Comparison of ENCODE assay signal across 8 cellular contexts in the genomic region with DNA sequence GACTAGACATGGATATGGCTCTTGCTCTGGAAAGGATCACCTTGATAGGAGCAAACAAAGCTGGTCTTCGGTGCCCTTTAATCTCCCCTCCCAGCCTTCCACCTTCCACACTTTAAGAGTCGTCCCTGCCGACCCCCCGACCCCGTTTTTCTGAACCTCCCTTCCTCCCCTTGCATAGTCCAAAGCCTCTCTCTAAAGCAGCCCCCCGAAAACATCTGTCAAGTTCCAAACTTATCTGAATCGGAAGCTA. TPM values are rescaled to one million over a fixed set of nuclear protein-coding genes. Genes with fewer than 3 reads are reported as not detected.
DNase-seq lines count a peak whose midpoint lies in the region; ATAC-seq and TF ChIP-seq lines count a peak whose summit lies in the region.

No MANE protein-coding gene starts in this region.

- no peaks in the 10 kb centered on the region for H3K9me3 ChIP-seq in skeletal muscle satellite cell (replicated peaks; ENCODE audit: low read length)

- H3K9ac ChIP-seq in skeletal muscle satellite cell (ENCODE audit: low read depth, low read length) = peak overlapping the region; percentile 90

- intact Hi-C loops in Right ventricle myocardium superior (cut with DNase I) = no loop called here

- H3K36me3 ChIP-seq in GM23338 (ENCODE audit: insufficient read depth) = peaks cover 27% of the 10 kb centered on the region
- H3K36me3 ChIP-seq in skeletal muscle satellite cell (ENCODE audit: insufficient read depth, low read length) = peaks cover 22% of the 10 kb centered on the region

- ATAC-seq in GM23338 (peak; percentile 11), Right ventricle myocardium superior (ENCODE audit: poor library complexity) (peak; percentile 14), HG02763 (IDR thresholded peaks at IDR 0.05; ENCODE audit: unreplicated experiment) (no peak)

- no peaks in the 10 kb centered on the region for H3K9me2 ChIP-seq in GM23338 (ENCODE audit: insufficient read depth)

- H3K27ac ChIP-seq in GM23338 (ENCODE audit: low read depth) = peak overlapping the region; percentile 97

- peak overlapping the region; percentile 99 for H3K27ac Mint-ChIP-seq in GM23338
- H3K27ac Mint-ChIP-seq in T-helper 1 cell treated with Interleukin-12 subunit alpha and Interleukin-12 subunit beta and Interleukin-4 antibody, amounts not matched to agents 30 μg/mL and 1 μg/mL, for 36 hours = peak overlapping the region; percentile 98

- peaks cover 23% of the 10 kb centered on the region for H3K79me2 ChIP-seq in GM23338 (replicated peaks; ENCODE audit: insufficient read depth)

- peaks cover 23% of the 10 kb centered on the region; the same call in 1 of the 2 replicates for H3F3A ChIP-seq in GM23338 (replicated peaks; ENCODE audit: low read depth)

- H3K4me2 ChIP-seq in GM23338 = peak overlapping the region; percentile 90
- peak overlapping the region; percentile 86 for H3K4me2 ChIP-seq in skeletal muscle satellite cell (ENCODE audit: low read length)

- H3K4me1 ChIP-seq in GM23338 (ENCODE audit: insufficient read depth) (peaks cover 7% of the 10 kb centered on the region), skeletal muscle satellite cell (ENCODE audit: control insufficient read depth, insufficient read depth, low read length) (peaks cover 9% of the 10 kb centered on the region)

- peaks cover 13% of the 10 kb centered on the region; the same call in 1 of the 2 replicates for H4K20me1 ChIP-seq in GM23338 (replicated peaks; ENCODE audit: insufficient read depth)

- H3K4me1 Mint-ChIP-seq in GM23338 = peaks cover 8% of the 10 kb centered on the region; the same call in 1 of the 3 replicates
- H3K4me1 Mint-ChIP-seq in T-helper 1 cell treated with Interleukin-12 subunit alpha and Interleukin-12 subunit beta and Interleukin-4 antibody, amounts not matched to agents 30 μg/mL and 1 μg/mL, for 36 hours (ENCODE audit: low read depth) = peaks cover 24% of the 10 kb centered on the region

- H3K4me3 Mint-ChIP-seq in GM23338 = peak overlapping the region; percentile 98
- H3K4me3 Mint-ChIP-seq in T-helper 1 cell treated with Interleukin-12 subunit alpha and Interleukin-12 subunit beta and Interleukin-4 antibody, amounts not matched to agents 30 μg/mL and 1 μg/mL, for 36 hours = peak overlapping the region; percentile 99

- no peak for TF ChIP-seq CTCF in GM23338 (conservative IDR thresholded peaks at IDR 0.05; ENCODE audit: low read depth in 2 of 2)

- peaks cover 11% of the 10 kb centered on the region for H3K27me3 Mint-ChIP-seq in GM23338 (ENCODE audit: insufficient read depth, low read depth, poor library complexity)
- H3K27me3 Mint-ChIP-seq in T-helper 1 cell treated with Interleukin-12 subunit alpha and Interleukin-12 subunit beta and Interleukin-4 antibody, amounts not matched to agents 30 μg/mL and 1 μg/mL, for 36 hours (ENCODE audit: low read depth) = peaks cover 3% of the 10 kb centered on the region

- H3K27me3 ChIP-seq in GM23338 (ENCODE audit: insufficient read depth) (no peaks in the 10 kb centered on the region), skeletal muscle satellite cell (ENCODE audit: control insufficient read depth, insufficient read depth, low read length) (no peaks in the 10 kb centered on the region)

- H3K36me3 Mint-ChIP-seq in GM23338 (ENCODE audit: low read depth) = peaks cover 45% of the 10 kb centered on the region
- H3K36me3 Mint-ChIP-seq in T-helper 1 cell treated with Interleukin-12 subunit alpha and Interleukin-12 subunit beta and Interleukin-4 antibody, amounts not matched to agents 30 μg/mL and 1 μg/mL, for 36 hours (ENCODE audit: low read depth) = peaks cover 26% of the 10 kb centered on the region

- H3K4me3 ChIP-seq in GM23338 (peak overlapping the region; percentile 98), skeletal muscle satellite cell (ENCODE audit: low read length) (peak overlapping the region; percentile 98)

- DNase-seq in GM23338 (ENCODE audit: low spot score) = peak; percentile 18
- DNase-seq in Right ventricle myocardium superior = no peak
- no peak for DNase-seq in EL
- no peak for DNase-seq in stimulated activated CD4-positive, alpha-beta T cell treated with anti-CD3 and anti-CD28 coated beads, Interleukin-12 subunit alpha, Interleukin-12 subunit beta, amount 100 ng/mL, for 4 hours
- DNase-seq in DMS53 (lab: John Stamatoyannopoulos, UW) = no peak

- H3K9me3 Mint-ChIP-seq in GM23338 = no peaks in the 10 kb centered on the region
- H3K9me3 Mint-ChIP-seq in T-helper 1 cell treated with Interleukin-12 subunit alpha and Interleukin-12 subunit beta and Interleukin-4 antibody, amounts not matched to agents 30 μg/mL and 1 μg/mL, for 36 hours = no peaks in the 10 kb centered on the region

- H2AFZ ChIP-seq in GM23338 = peak overlapping the region; percentile 34

TF ChIP-seq in GM23338, 12 proteins besides CTCF, POLR2A, EP300 and RAD21 (continues in another document):
- TF ChIP-seq, protein P1, sequence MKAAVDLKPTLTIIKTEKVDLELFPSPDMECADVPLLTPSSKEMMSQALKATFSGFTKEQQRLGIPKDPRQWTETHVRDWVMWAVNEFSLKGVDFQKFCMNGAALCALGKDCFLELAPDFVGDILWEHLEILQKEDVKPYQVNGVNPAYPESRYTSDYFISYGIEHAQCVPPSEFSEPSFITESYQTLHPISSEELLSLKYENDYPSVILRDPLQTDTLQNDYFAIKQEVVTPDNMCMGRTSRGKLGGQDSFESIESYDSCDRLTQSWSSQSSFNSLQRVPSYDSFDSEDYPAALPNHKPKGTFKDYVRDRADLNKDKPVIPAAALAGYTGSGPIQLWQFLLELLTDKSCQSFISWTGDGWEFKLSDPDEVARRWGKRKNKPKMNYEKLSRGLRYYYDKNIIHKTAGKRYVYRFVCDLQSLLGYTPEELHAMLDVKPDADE (IDR thresholded peaks at IDR 0.05) = no peak
- TF ChIP-seq ZNF114 (CRISPR knock-in tag; IDR thresholded peaks at IDR 0.05) (no peak), NANOG (IDR thresholded peaks at IDR 0.05; ENCODE audit: borderline replicate concordance) (no peak), CREB1 (CRISPR knock-in tag; IDR thresholded peaks at IDR 0.05; ENCODE audit: low read depth) (no peak), EZH2phosphoT487 (IDR thresholded peaks at IDR 0.05; ENCODE audit: unreplicated experiment) (no peak), ZNF331 (CRISPR knock-in tag; IDR thresholded peaks at IDR 0.05; ENCODE audit: low read depth) (no peak)

RNA-seq across cellular contexts. Expression of a gene that starts 0.4 kb away (rescaled TPM):
- 33.3 and 57.0 TPM in 2 replicates for total RNA-seq in GM23338 (2014; rRNA removed; shearing (Covaris generic))
- 36.0 and 44.5 TPM in 2 replicates for polyA plus RNA-seq in GM23338 (2016; fragmentation: Nextera tagmentation; extraction: Ambion mirVana)
- 22.4 TPM for total RNA-seq in Right ventricle myocardium superior
- total RNA-seq in skeletal muscle satellite cell (2012; rRNA removed) = 12.9 and 16.5 TPM in 2 replicates

RNA-seq across cellular contexts. Expression of a gene that starts 28.6 kb away (rescaled TPM):
- 82.6 and 87.8 TPM in 2 replicates for total RNA-seq in GM23338 (2014; rRNA removed; shearing (Covaris generic))
- 75.8 and 76.4 TPM in 2 replicates for polyA plus RNA-seq in GM23338 (2016; fragmentation: Nextera tagmentation; extraction: Ambion mirVana)
- 22.8 TPM for total RNA-seq in Right ventricle myocardium superior
- 0.76 and 1.1 TPM in 2 replicates for total RNA-seq in skeletal muscle satellite cell (2012; rRNA removed)
